In genomic region chr22:38353142-38353629, GRCh38 we compare ENCODE assay signal across 8 cellular contexts.
DNase-seq lines count a peak whose midpoint lies in the region; TF ChIP-seq lines count a peak whose summit lies in the region.

No MANE protein-coding gene starts in this region.

- peak; percentile 95 for TF ChIP-seq CTCF in astrocyte of the cerebellum (IDR thresholded peaks at IDR 0.05; ENCODE audit: low read depth, low read length, missing control alignments)

- DNase-seq in ELF-1 (ENCODE audit: low read depth, low spot score): peak; percentile 90
- DNase-seq in HUDEP-2 (lab: John Stamatoyannopoulos, UW; ENCODE audit: unreplicated experiment in 76 of 76): peak in 59 of 76 experiments; percentile 0 to 68 (median 42)
- peak; percentile 49 for DNase-seq in T1000 (lab: John Stamatoyannopoulos, UW)
- no peak for DNase-seq in astrocyte of the cerebellum (ENCODE audit: low read depth)
- DNase-seq in iPS-NIHi7 (ENCODE audit: extremely low spot score): peak; percentile 89
- DNase-seq in stimulated activated CD4-positive, alpha-beta T cell treated with anti-CD3 and anti-CD28 coated beads, Interleukin-15, amount 100 ng/mL, for 1 hour (ENCODE audit: low read depth in 1 of 2, low spot score in 1 of 2): peak; percentile 57 to 68
- DNase-seq in GF-D8 (lab: John Stamatoyannopoulos, UW): no peak
- DNase-seq in NCI-H446 treated with DMSO at 0.1 percent for 48 hours (lab: John Stamatoyannopoulos, UW): no peak

- no peak overlapping the region for H3K4me3 ChIP-seq in astrocyte of the cerebellum (ENCODE audit: low read depth, low read length)

- in situ Hi-C loops in astrocyte of the cerebellum (cut with HindIII; ENCODE audit: low sequenced_read_pairs): no loop called here

Comparison
In these comparisons a context has a peak if more than half of its experiments do, and no peak if none do; other contexts are left out.
1. DNase-seq: peak in ELF-1 (single experiment), HUDEP-2 (59 of 76), T1000 (single experiment), iPS-NIHi7 (single experiment) and stimulated activated CD4-positive, alpha-beta T cell treated with anti-CD3 and anti-CD28 coated beads, Interleukin-15, amount 100 ng/mL, for 1 hour (2 of 2); none in astrocyte of the cerebellum (single experiment), GF-D8 (single experiment) and NCI-H446 treated with DMSO at 0.1 percent for 48 hours (single experiment).